17 cellular contexts compared by ENCODE assay signal in the genomic region with DNA sequence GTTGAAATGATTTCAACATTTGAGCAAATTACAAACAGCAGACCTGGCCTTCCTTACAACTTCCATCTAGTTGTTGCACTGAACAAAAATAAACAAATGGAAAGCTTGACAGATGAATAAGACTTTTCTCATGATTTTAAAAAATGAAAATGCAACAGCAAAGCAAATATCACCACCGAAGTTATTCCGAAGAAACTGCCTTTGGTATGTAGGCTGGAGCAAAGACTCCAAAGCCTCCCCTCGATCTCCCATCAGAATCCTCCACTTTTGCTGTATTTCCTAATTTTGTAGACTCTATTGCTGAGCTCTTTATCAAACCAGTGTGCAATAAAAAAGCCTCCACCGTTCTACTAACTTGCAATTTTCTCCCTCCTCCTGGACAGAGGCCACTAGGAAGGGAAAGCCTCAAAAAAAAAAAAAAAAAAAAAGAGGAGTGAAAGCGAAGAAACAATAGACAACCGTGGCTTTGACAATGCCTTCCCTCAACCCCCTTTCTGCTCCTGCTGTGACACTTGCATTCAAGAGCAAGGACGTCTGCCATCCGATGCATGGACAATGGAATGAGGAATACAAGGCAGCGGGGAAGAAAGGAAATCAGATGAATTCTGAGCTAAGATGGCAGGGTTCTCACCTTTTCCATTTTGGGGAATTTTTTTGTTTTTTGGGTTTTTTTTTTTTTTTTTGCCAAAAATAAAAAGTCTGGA.
DNase-seq lines count a peak whose midpoint lies in the region; ATAC-seq and TF ChIP-seq lines count a peak whose summit lies in the region.
"Had no signal": no experiment of that assay in that cellular context is flagged by ENCODE, and none has a peak within 500 bp of the region (broad histone marks: within the 10 kb centered on the region; RNA-seq: fewer than 3 reads in every experiment).

No MANE protein-coding gene starts in this region.

- H2AK5ac ChIP-seq in H9 (ENCODE audit: insufficient read length, low read length) = no peak overlapping the region

- H3K4me1 ChIP-seq in H9 (ENCODE audit: insufficient read depth, low read length) (peaks cover 6% of the 10 kb centered on the region; the same call in 1 of the 2 replicates), endodermal cell (ENCODE audit: control insufficient read depth, insufficient read depth, low read length) (peaks cover 5% of the 10 kb centered on the region)
- H3K4me1 ChIP-seq: HAP-1 had no signal

- H4K20me1 ChIP-seq in H9 (ENCODE audit: control insufficient read depth, insufficient read depth, insufficient read length) = no peaks in the 10 kb centered on the region

- H3K79me1 ChIP-seq in H9 (ENCODE audit: insufficient read depth, low read depth, low read length, poor library complexity, severe bottlenecking) = no peaks in the 10 kb centered on the region

- no peak overlapping the region for H4K91ac ChIP-seq in H9 (ENCODE audit: insufficient read length, low read depth, low read length)

- DNase-seq in H9 (peak; percentile 75), endodermal cell (peak; percentile 81), iPS-NIHi11 (ENCODE audit: low spot score) (peak; percentile 74), superior temporal gyrus (ENCODE audit: extremely low spot score) (peak; percentile 76), 8988T (no peak), GM20000 (ENCODE audit: low spot score) (no peak)
- DNase-seq: activated CD4-positive, alpha-beta T cell treated with anti-CD3 and anti-CD28 coated beads, Interleukin-2, amount 10 ng/mL, durations not matched to agents 7 days and 5 days; activated effector memory CD4-positive, alpha-beta T cell treated with anti-CD3 and anti-CD28 coated beads, Interleukin-2, amount 50 U/mL, for 16 hours; NCI-H1105; NCI-H748 treated with DMSO at 0.1 percent for 48 hours; PC-3; psoas muscle; SIG-M5; T-cell had no signal

- H3K14ac ChIP-seq in H9 (ENCODE audit: insufficient read depth, low read length) = no peak overlapping the region

- H3K27me3 ChIP-seq in H9 (ENCODE audit: insufficient read depth, low read length) = no peaks in the 10 kb centered on the region
- H3K27me3 ChIP-seq in endodermal cell (ENCODE audit: control insufficient read depth, insufficient read depth, low read length, poor library complexity, severe bottlenecking) = peaks cover 10% of the 10 kb centered on the region

- no peak overlapping the region for H4K8ac ChIP-seq in H9 (replicated peaks; ENCODE audit: insufficient read length, low read depth, low read length)

- H3K4ac ChIP-seq in H9 (ENCODE audit: low read depth, low read length) = no peak overlapping the region

- H3K27ac ChIP-seq in H9 (ENCODE audit: insufficient read length, low read depth, low read length) (no peak overlapping the region), endodermal cell (ENCODE audit: low read depth, low read length) (peak overlapping the region; percentile 87)
- H3K27ac ChIP-seq: psoas muscle had no signal

- H3T11ph ChIP-seq in H9 (ENCODE audit: low read length) = no peak overlapping the region

- H3K4me3 Mint-ChIP-seq in H9 (peak overlapping the region; percentile 8 to 43; a peak in 2 of 5 replicates), endodermal cell (no peak overlapping the region)
- H3K4me3 Mint-ChIP-seq: activated CD4-positive, alpha-beta T cell treated with anti-CD3 and anti-CD28 coated beads, Interleukin-2, amount 10 ng/mL, durations not matched to agents 7 days and 5 days; T-cell had no signal

- peaks cover 62 to 72% of the 10 kb centered on the region in 2 experiments for H3K4me1 Mint-ChIP-seq in H9
- peaks cover 43% of the 10 kb centered on the region for H3K4me1 Mint-ChIP-seq in endodermal cell
- H3K4me1 Mint-ChIP-seq: activated CD4-positive, alpha-beta T cell treated with anti-CD3 and anti-CD28 coated beads, Interleukin-2, amount 10 ng/mL, durations not matched to agents 7 days and 5 days; T-cell had no signal

- H2BK120ac ChIP-seq in H9 (ENCODE audit: low read depth, low read length, poor library complexity, severe bottlenecking) = no peak overlapping the region

- no peak overlapping the region for H2AFZ ChIP-seq in H9 (ENCODE audit: low read length)

- no peak overlapping the region for H2BK12ac ChIP-seq in H9 (ENCODE audit: insufficient read length, low read depth, low read length)

- no peak overlapping the region for H3K9ac ChIP-seq in H9 (ENCODE audit: extremely low read depth, insufficient read length, low read length)
- H3K9ac ChIP-seq in endodermal cell (ENCODE audit: extremely low read depth, low read length, poor library complexity, severe bottlenecking) = no peak overlapping the region

- H3K4me2 ChIP-seq in H9 (ENCODE audit: insufficient read depth, insufficient read length, low read length) = no peak overlapping the region

- H3K27me3 Mint-ChIP-seq in H9 (ENCODE audit: low read depth) (peaks cover 6% of the 10 kb centered on the region; the same call in 1 of the 2 replicates), endodermal cell (ENCODE audit: insufficient read depth) (peaks cover 7% of the 10 kb centered on the region)
- H3K27me3 Mint-ChIP-seq: activated CD4-positive, alpha-beta T cell treated with anti-CD3 and anti-CD28 coated beads, Interleukin-2, amount 10 ng/mL, durations not matched to agents 7 days and 5 days had no signal

- no peaks in the 10 kb centered on the region for H3K9me3 Mint-ChIP-seq in H9
- H3K9me3 Mint-ChIP-seq in endodermal cell = no peaks in the 10 kb centered on the region
- H3K9me3 Mint-ChIP-seq: activated CD4-positive, alpha-beta T cell treated with anti-CD3 and anti-CD28 coated beads, Interleukin-2, amount 10 ng/mL, durations not matched to agents 7 days and 5 days had no signal

- no peak overlapping the region for H3K56ac ChIP-seq in H9 (ENCODE audit: insufficient read length, low read depth, low read length)

- TF ChIP-seq CTCF in H9 (conservative IDR thresholded peaks at IDR 0.05) (no peak), endodermal cell (conservative IDR thresholded peaks at IDR 0.05) (no peak), GM20000 (IDR thresholded peaks at IDR 0.05; ENCODE audit: extremely low read depth, missing control alignments) (no peak)

- no peak overlapping the region for H3K18ac ChIP-seq in H9 (ENCODE audit: insufficient read length, low read depth, low read length)

- H3K23ac ChIP-seq in H9 (ENCODE audit: insufficient read length, low read depth, low read length) = no peak overlapping the region

- H3K36me3 Mint-ChIP-seq in H9 (ENCODE audit: insufficient read depth in 1 of 3, low read depth in 3 of 3) = no peaks in the 10 kb centered on the region
- H3K36me3 Mint-ChIP-seq in endodermal cell (ENCODE audit: low read depth) = no peaks in the 10 kb centered on the region
- H3K36me3 Mint-ChIP-seq: T-cell had no signal

- WGBS in H9 (ENCODE audit: extremely low coverage, insufficient read length, low lambda C conversion rate) = no CpG with 5 or more reads among the region's 9 CpGs
- WGBS in endodermal cell (ENCODE audit: insufficient coverage in 1 of 2, insufficient read length in 1 of 2), 2 experiments = 43 to 46% methylated on average over 5 to 9 of the region's 9 CpGs

- ATAC-seq in GM21367 (IDR thresholded peaks at IDR 0.05; ENCODE audit: unreplicated experiment) (no peak), HG03196 (IDR thresholded peaks at IDR 0.05; ENCODE audit: unreplicated experiment) (no peak)
- ATAC-seq: PC-3, psoas muscle, T-cell had no signal

- H3K9me3 ChIP-seq in H9 (ENCODE audit: control insufficient read depth, low read depth, low read length) (no peaks in the 10 kb centered on the region), endodermal cell (ENCODE audit: control insufficient read depth, low read length) (no peaks in the 10 kb centered on the region)
- H3K9me3 ChIP-seq: HAP-1, psoas muscle had no signal

- no peak overlapping the region for H2BK5ac ChIP-seq in H9 (ENCODE audit: insufficient read length, low read length)

- H3K4me3 ChIP-seq in endodermal cell (ENCODE audit: low read length) = no peak overlapping the region
- H3K4me3 ChIP-seq: HAP-1 had no signal

- no peak overlapping the region for H2BK15ac ChIP-seq in H9 (ENCODE audit: low read depth, low read length)

- H3K79me2 ChIP-seq in H9 (ENCODE audit: insufficient read depth, low read length) = no peaks in the 10 kb centered on the region

- no peaks in the 10 kb centered on the region for H3K36me3 ChIP-seq in endodermal cell (ENCODE audit: control insufficient read depth, insufficient read depth, low read length)
- H3K36me3 ChIP-seq: HAP-1 had no signal

- no peak overlapping the region for H2BK20ac ChIP-seq in H9 (ENCODE audit: low read depth, low read length, poor library complexity, severe bottlenecking)

- H3K27ac Mint-ChIP-seq in H9 = peak overlapping the region in 2 of 3 experiments; percentile 7 to 25; a peak in 2 of 7 replicates
- no peak overlapping the region for H3K27ac Mint-ChIP-seq in endodermal cell
- H3K27ac Mint-ChIP-seq: activated CD4-positive, alpha-beta T cell treated with anti-CD3 and anti-CD28 coated beads, Interleukin-2, amount 10 ng/mL, durations not matched to agents 7 days and 5 days; T-cell had no signal

- H4K5ac ChIP-seq in H9 (ENCODE audit: insufficient read length, low read depth, low read length) = no peak overlapping the region

- H3K23me2 ChIP-seq in H9 (ENCODE audit: insufficient read length, low read depth, low read length, poor library complexity, severe bottlenecking) = no peaks in the 10 kb centered on the region

Comparison
In these comparisons a context has a peak if more than half of its experiments do, and no peak if none do; other contexts are left out.
1. DNase-seq: peak in H9 (single experiment), endodermal cell (single experiment), iPS-NIHi11 (single experiment) and superior temporal gyrus (single experiment); none in 8988T (single experiment) and GM20000 (single experiment).